Comparison of ENCODE assay signal across 18 cellular contexts in the genomic region with DNA sequence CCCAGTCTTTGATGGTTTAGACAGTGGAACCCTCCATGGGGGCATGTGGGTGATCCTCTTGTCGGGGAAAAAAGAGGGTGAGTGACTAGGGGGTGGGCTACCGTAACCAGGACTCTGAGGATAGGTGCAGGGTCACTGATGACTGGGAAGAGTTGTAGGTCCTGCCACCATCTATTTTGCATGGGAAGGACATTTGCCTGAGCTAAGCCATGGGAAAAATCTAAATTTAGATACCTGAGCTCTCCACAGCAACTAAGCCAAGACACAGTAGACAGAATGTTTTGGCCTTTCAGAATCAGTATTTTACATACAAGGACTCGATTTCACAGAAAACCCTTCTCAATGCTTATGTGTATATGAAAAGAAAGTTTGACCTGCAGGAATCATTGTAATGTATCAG. TPM values are rescaled to one million over a fixed set of nuclear protein-coding genes. Genes with fewer than 3 reads are reported as not detected.
A peak's percentile ranks its signal among the peaks of the same experiment; 100 is the strongest.
DNase-seq lines count a peak whose midpoint lies in the region; ATAC-seq and TF ChIP-seq lines count a peak whose summit lies in the region.
"Had no signal": no experiment of that assay in that cellular context is flagged by ENCODE, and none has a peak within 500 bp of the region (broad histone marks: within the 10 kb centered on the region; RNA-seq: fewer than 3 reads in every experiment).

No MANE protein-coding gene starts in this region.

- H3K4me3 ChIP-seq in coronary artery (no peak overlapping the region), parathyroid adenoma (ENCODE audit: low read depth, low read length) (no peak overlapping the region), thoracic aorta (no peak overlapping the region)
- H3K4me3 ChIP-seq: A549 had no signal

- H3K4me2 ChIP-seq in parathyroid adenoma (ENCODE audit: low read length), result peak overlapping the region; percentile 18
- H3K4me2 ChIP-seq: A549 had no signal

- no peaks in the 10 kb centered on the region for H3K4me1 Mint-ChIP-seq in stimulated activated memory B cell treated with anti-CD40 and anti-IgM and Interleukin-4, amounts not matched to agents 10 μg/mL and 1 μg/mL and 100 μg/mL, for 72 hours
- H3K4me1 Mint-ChIP-seq: B cell, CD14-positive monocyte had no signal

- peaks cover 4% of the 10 kb centered on the region for H3K9me3 Mint-ChIP-seq in stimulated activated memory B cell treated with anti-CD40 and anti-IgM and Interleukin-4, amounts not matched to agents 10 μg/mL and 1 μg/mL and 100 μg/mL, for 72 hours

- peaks cover 72% of the 10 kb centered on the region for H3K79me2 ChIP-seq in parathyroid adenoma

- H3K27ac Mint-ChIP-seq in stimulated activated memory B cell treated with anti-CD40 and anti-IgM and Interleukin-4, amounts not matched to agents 10 μg/mL and 1 μg/mL and 100 μg/mL, for 72 hours, result no peak overlapping the region
- H3K27ac Mint-ChIP-seq: B cell, CD14-positive monocyte had no signal

- H3K9me3 ChIP-seq in parathyroid adenoma (ENCODE audit: control insufficient read depth, low read length) (no peaks in the 10 kb centered on the region), thoracic aorta (no peaks in the 10 kb centered on the region)
- H3K9me3 ChIP-seq: A549 had no signal

- ATAC-seq in left cardiac atrium (peak; percentile 55 to 56), thoracic aorta (ENCODE audit: insufficient number of reproducible peaks, low FRiP score, low read depth) (no peak), HG03280 (IDR thresholded peaks at IDR 0.05; ENCODE audit: unreplicated experiment) (no peak)
- no peak for ATAC-seq in stimulated activated memory B cell treated with anti-CD40 and anti-IgM and Interleukin-4, amounts not matched to agents 10 μg/mL and 1 μg/mL and 100 μg/mL, for 72 hours
- ATAC-seq: A549 had no signal

- TF ChIP-seq CTCF in coronary artery (IDR thresholded peaks at IDR 0.05) (no peak), parathyroid adenoma (IDR thresholded peaks at IDR 0.05) (no peak), thoracic aorta (IDR thresholded peaks at IDR 0.05) (no peak)

- H3K27me3 ChIP-seq in parathyroid adenoma (ENCODE audit: control insufficient read depth, insufficient read depth, low read length) (no peaks in the 10 kb centered on the region), thoracic aorta (replicated peaks; ENCODE audit: insufficient read depth) (no peaks in the 10 kb centered on the region)

- H3K27ac ChIP-seq in coronary artery (peak overlapping the region; percentile 60 to 78), parathyroid adenoma (peak overlapping the region; percentile 22), thoracic aorta (peak overlapping the region; percentile 38 to 42)
- H3K27ac ChIP-seq: A549 had no signal

- H3K36me3 Mint-ChIP-seq in stimulated activated memory B cell treated with anti-CD40 and anti-IgM and Interleukin-4, amounts not matched to agents 10 μg/mL and 1 μg/mL and 100 μg/mL, for 72 hours, result no peaks in the 10 kb centered on the region
- H3K36me3 Mint-ChIP-seq: CD14-positive monocyte had no signal

- H3K27me3 Mint-ChIP-seq in stimulated activated memory B cell treated with anti-CD40 and anti-IgM and Interleukin-4, amounts not matched to agents 10 μg/mL and 1 μg/mL and 100 μg/mL, for 72 hours, result peaks cover 7% of the 10 kb centered on the region
- H3K27me3 Mint-ChIP-seq: B cell had no signal

- H2AFZ ChIP-seq in parathyroid adenoma, result no peak overlapping the region

- no peak overlapping the region for H3K9ac ChIP-seq in parathyroid adenoma

- H3K36me3 ChIP-seq in parathyroid adenoma (ENCODE audit: control insufficient read depth, insufficient read depth, low read length), result no peaks in the 10 kb centered on the region
- H3K36me3 ChIP-seq in thoracic aorta, result no peaks in the 10 kb centered on the region

- H3K4me3 Mint-ChIP-seq in stimulated activated memory B cell treated with anti-CD40 and anti-IgM and Interleukin-4, amounts not matched to agents 10 μg/mL and 1 μg/mL and 100 μg/mL, for 72 hours, result no peak overlapping the region
- H3K4me3 Mint-ChIP-seq: B cell, CD14-positive monocyte had no signal

- H3K4me1 ChIP-seq in parathyroid adenoma, result peaks cover 76% of the 10 kb centered on the region
- H3K4me1 ChIP-seq in thoracic aorta (ENCODE audit: control insufficient read depth in 1 of 2, low read depth in 2 of 2), result peaks cover 10 to 21% of the 10 kb centered on the region in 2 donors
- H3K4me1 ChIP-seq: A549 had no signal

- DNase-seq in coronary artery (ENCODE audit: low spot score), result no peak
- DNase-seq in left cardiac atrium, result no peak
- DNase-seq in thoracic aorta (ENCODE audit: low spot score), result no peak
- DNase-seq in head of caudate nucleus, result no peak
- DNase-seq: DMS79 treated with DMSO at 0.1 percent for 48 hours, Kasumi-1, NCI-H1694 treated with DMSO at 0.1 percent for 48 hours, NCI-H2081 treated with DMSO at 0.1 percent for 48 hours, NCI-H446, NCI-H526 treated with DMSO at 0.1 percent for 48 hours, OCI-M1, SHP77 had no signal

- intact Hi-C loops in left cardiac atrium (cut with DNase I), result no loop called here
- intact Hi-C loops in head of caudate nucleus (cut with DNase I), result no loop called here

RNA-seq across cellular contexts. Expression of a gene that starts 52.7 kb away (rescaled TPM):
- total RNA-seq in left cardiac atrium (10 to 100 TPM; 19.5 to 32.6 TPM), thoracic aorta (10 to 100 TPM; 15.2 to 15.6 TPM)

Comparison
In these comparisons a context has a peak if more than half of its experiments do, and no peak if none do; other contexts are left out.
1. ATAC-seq: peak in left cardiac atrium (2 of 2); none in thoracic aorta (single experiment), HG03280 (single experiment) and stimulated activated memory B cell treated with anti-CD40 and anti-IgM and Interleukin-4, amounts not matched to agents 10 μg/mL and 1 μg/mL and 100 μg/mL, for 72 hours (single experiment).
2. Peak in every context shown above with its lines, with median percentiles within 50 percentile points of each other: H3K27ac ChIP-seq.